Comparison of ENCODE assay signal across 24 cellular contexts in genomic region chr5:23064710-23065109, GRCh38.
DNase-seq lines count a peak whose midpoint lies in the region; ATAC-seq, FAIRE-seq and TF ChIP-seq lines count a peak whose summit lies in the region.
"Had no signal": no experiment of that assay in that cellular context is flagged by ENCODE, and none has a peak within 500 bp of the region (broad histone marks: within the 10 kb centered on the region; RNA-seq: fewer than 3 reads in every experiment).

No MANE protein-coding gene starts in this region.

- TF ChIP-seq POLR2A in GM12878 (IDR thresholded peaks at IDR 0.05; ENCODE audit: low read depth, low read length), result no peak

- H3K9ac ChIP-seq in mammary epithelial cell (ENCODE audit: insufficient read depth, low read length) (no peak overlapping the region), PC-3 (ENCODE audit: low read length) (no peak overlapping the region), GM12878 (ENCODE audit: control insufficient read depth, insufficient read depth, low read length) (no peak overlapping the region)
- H3K9ac ChIP-seq: BLaER1 had no signal

- H3K79me2 ChIP-seq in mammary epithelial cell (ENCODE audit: insufficient read depth, low read length), result no peaks in the 10 kb centered on the region
- H3K79me2 ChIP-seq in PC-3 (ENCODE audit: low read length), result no peaks in the 10 kb centered on the region
- no peaks in the 10 kb centered on the region for H3K79me2 ChIP-seq in GM12878 (ENCODE audit: control insufficient read depth, insufficient read depth, low read length)

- H3K27ac ChIP-seq in mammary epithelial cell (ENCODE audit: insufficient read depth, low read depth, low read length) (no peak overlapping the region), PC-3 (ENCODE audit: low read length) (no peak overlapping the region), GM12878 (ENCODE audit: control insufficient read depth, insufficient read depth) (no peak overlapping the region)
- H3K27ac ChIP-seq: 22Rv1, BLaER1, C4-2B had no signal

- no peak for FAIRE-seq in GM12878 (lab: Jason Lieb, UNC)
- FAIRE-seq: A204.1, G401.6, GM19239, H54 had no signal

- 63% methylated on average over 3 of the region's 3 CpGs for WGBS in mammary epithelial cell (ENCODE audit: low coverage, missing lambda C conversion rate)
- 25% methylated on average over 3 of the region's 3 CpGs for WGBS in GM12878 (ENCODE audit: insufficient coverage, insufficient replicate concordance, low lambda C conversion rate, missing lambda C conversion rate)

- TF ChIP-seq EP300 in GM12878 (IDR thresholded peaks at IDR 0.05; ENCODE audit: borderline replicate concordance in 1 of 2, control insufficient read depth in 1 of 2, low read depth in 2 of 2, low read length in 2 of 2), result no peak

- H3K4me3 ChIP-seq in mammary epithelial cell (replicated peaks in 1 of 3; ENCODE audit: insufficient read depth in 1 of 3, low read depth in 2 of 3, low read length in 3 of 3) (no peak overlapping the region), PC-3 (ENCODE audit: low read length) (no peak overlapping the region), GM12878 (no peak overlapping the region)
- H3K4me3 ChIP-seq: BLaER1, HAP-1 had no signal

- ATAC-seq in PC-3 (peak; percentile 63; the same call in 1 of the 2 replicates), GM12878 (peak; percentile 15; the same call in 1 of the 3 replicates), GM21576 (IDR thresholded peaks at IDR 0.05; ENCODE audit: unreplicated experiment) (no peak), GM19452 (IDR thresholded peaks at IDR 0.05; ENCODE audit: unreplicated experiment) (no peak)
- ATAC-seq: CD8-positive, alpha-beta T cell had no signal

- H3F3A ChIP-seq in PC-3 (ENCODE audit: low read length, unreplicated experiment), result no peaks in the 10 kb centered on the region

- RAD21 ChIA-PET in GM12878 (lab: Charles Lee; ENCODE audit: unreplicated experiment), result interaction anchor here (0.6 kb wide), 1 partner anchor 137 kb away, joined by 3 read pairs; no protein-coding TSS in a partner anchor

- H4K20me1 ChIP-seq in mammary epithelial cell (ENCODE audit: insufficient read depth, low read length), result no peaks in the 10 kb centered on the region
- H4K20me1 ChIP-seq in PC-3 (ENCODE audit: low read length), result no peaks in the 10 kb centered on the region
- no peaks in the 10 kb centered on the region for H4K20me1 ChIP-seq in GM12878 (ENCODE audit: control insufficient read depth, insufficient read depth)
- H4K20me1 ChIP-seq: BLaER1 had no signal

- H3K27me3 Mint-ChIP-seq in MCF 10A (ENCODE audit: insufficient read depth, unreplicated experiment), result no peaks in the 10 kb centered on the region
- H3K27me3 Mint-ChIP-seq: B cell; CD4-positive, CD25-positive, alpha-beta regulatory T cell had no signal

- H3K9me3 ChIP-seq in mammary epithelial cell (replicated peaks; ENCODE audit: insufficient read depth, low read length) (no peaks in the 10 kb centered on the region), PC-3 (ENCODE audit: low read length) (no peaks in the 10 kb centered on the region), GM12878 (replicated peaks; ENCODE audit: control insufficient read depth, insufficient read depth, low read length) (no peaks in the 10 kb centered on the region)
- H3K9me3 ChIP-seq: BLaER1, Caco-2, HAP-1 had no signal

- H3K36me3 ChIP-seq in mammary epithelial cell (ENCODE audit: insufficient read depth, low read length) (no peaks in the 10 kb centered on the region), PC-3 (ENCODE audit: low read depth, low read length) (no peaks in the 10 kb centered on the region), GM12878 (ENCODE audit: control insufficient read depth in 2 of 2, insufficient read depth in 2 of 2, low read length in 1 of 2) (no peaks in the 10 kb centered on the region)
- H3K36me3 ChIP-seq: BLaER1, HAP-1 had no signal

- H3K4me3 Mint-ChIP-seq in MCF 10A (ENCODE audit: unreplicated experiment), result no peak overlapping the region
- H3K4me3 Mint-ChIP-seq: B cell; CD4-positive, CD25-positive, alpha-beta regulatory T cell; CD8-positive, alpha-beta T cell; HFFc6 had no signal

- H2AFZ ChIP-seq in mammary epithelial cell (ENCODE audit: low read depth, low read length) (no peak overlapping the region), PC-3 (ENCODE audit: low read length) (no peak overlapping the region), GM12878 (ENCODE audit: control insufficient read depth, low read depth, low read length) (no peak overlapping the region)

- TF ChIP-seq CTCF in MCF 10A (IDR thresholded peaks at IDR 0.05; ENCODE audit: unreplicated experiment), result no peak
- TF ChIP-seq CTCF in mammary epithelial cell (conservative IDR thresholded peaks at IDR 0.05 in 1 of 2, IDR thresholded peaks at IDR 0.05 in 1 of 2; ENCODE audit: extremely low read depth in 1 of 2, insufficient read depth in 1 of 2, low read depth in 1 of 2, low read length in 2 of 2), result no peak
- TF ChIP-seq CTCF in PC-3 (conservative IDR thresholded peaks at IDR 0.05; ENCODE audit: low read depth, low read length), result no peak
- no peak for TF ChIP-seq CTCF in GM12878 (IDR thresholded peaks at IDR 0.05 in 2 of 3, conservative IDR thresholded peaks at IDR 0.05 in 1 of 3; ENCODE audit: control insufficient read depth in 2 of 3, extremely low read depth in 1 of 3, insufficient read depth in 1 of 3, low read depth in 3 of 3, low read length in 3 of 3)

- TF ChIP-seq RAD21 in GM12878 (IDR thresholded peaks at IDR 0.05; ENCODE audit: insufficient read depth, low read depth, low read length), result no peak

- dilution Hi-C loops in mammary epithelial cell (cut with HindIII; ENCODE audit: low sequenced_read_pairs), result no loop called here

- H3K27me3 ChIP-seq in mammary epithelial cell (ENCODE audit: insufficient read depth, low read length), result no peaks in the 10 kb centered on the region
- no peaks in the 10 kb centered on the region for H3K27me3 ChIP-seq in PC-3 (ENCODE audit: low read length)
- H3K27me3 ChIP-seq in GM12878 (replicated peaks in 1 of 2; ENCODE audit: control insufficient read depth in 2 of 2, insufficient read depth in 2 of 2, low read length in 1 of 2), result no peaks in the 10 kb centered on the region
- H3K27me3 ChIP-seq: BLaER1 had no signal

- DNase-seq in MCF 10A (ENCODE audit: unreplicated experiment) (peak; percentile 21), mammary epithelial cell (no peak), PC-3 (peak; percentile 8), GM12878 (ENCODE audit: low read depth, low spot score) (no peak), iPS-NIHi11 (ENCODE audit: low spot score) (no peak), MV-4-11 (lab: John Stamatoyannopoulos, UW) (no peak)
- DNase-seq: Caco-2; CD4-positive, CD25-positive, alpha-beta regulatory T cell; CD8-positive, alpha-beta T cell; DMS153; DND-41; GOT3; HFFc6 had no signal

- H3K36me3 Mint-ChIP-seq in MCF 10A (ENCODE audit: insufficient read depth, unreplicated experiment), result no peaks in the 10 kb centered on the region
- H3K36me3 Mint-ChIP-seq: CD4-positive, CD25-positive, alpha-beta regulatory T cell; CD8-positive, alpha-beta T cell had no signal

- in situ Hi-C loops in mammary epithelial cell (cut with MboI; ENCODE audit: low sequenced_read_pairs in 2 of 2) (no loop called here), GM12878 (cut with MboI) (no loop called here)

- SMC1A ChIA-PET in GM12878 (lab: Charles Lee; ENCODE audit: uncharacterized antibody, unreplicated experiment), result no interaction called here

- H3K27ac Mint-ChIP-seq in MCF 10A (ENCODE audit: low read depth, unreplicated experiment), result no peak overlapping the region
- H3K27ac Mint-ChIP-seq: B cell; CD4-positive, CD25-positive, alpha-beta regulatory T cell; CD8-positive, alpha-beta T cell; HFFc6 had no signal

- intact Hi-C loops in MCF 10A (cut with micrococcal nuclease), result no loop called here
- intact Hi-C loops in mammary epithelial cell (cut with micrococcal nuclease), result no loop called here
- intact Hi-C loops in PC-3 (cut with micrococcal nuclease), result no loop called here
- intact Hi-C loops in GM12878 (cut with micrococcal nuclease; ENCODE audit: unreplicated experiment), result no loop called here

- POLR2A ChIA-PET in MCF 10A (lab: Yijun Ruan, JAX), result interaction anchor here (0.6 kb wide), 1 partner anchor 382 kb away, joined by 5 read pairs; no protein-coding TSS in a partner anchor
- POLR2A ChIA-PET in PC-3 (lab: Charles Lee; ENCODE audit: unreplicated experiment), result no interaction called here
- POLR2A ChIA-PET in GM12878 (lab: Charles Lee), result no interaction called here

- CTCF ChIA-PET in MCF 10A (lab: Yijun Ruan, JAX), result interaction anchor here (0.6 to 1.2 kb wide), 2 partner anchors 21 to 180 kb away, joined by 3 read pairs; no protein-coding TSS in a partner anchor
- CTCF ChIA-PET in mammary epithelial cell (lab: Charles Lee; ENCODE audit: low non-redundant PET), result no interaction called here
- CTCF ChIA-PET in PC-3 (lab: Charles Lee), result no interaction called here
- CTCF ChIA-PET in GM12878 (lab: Yijun Ruan, JAX), result interaction anchor here (0.8 to 1.6 kb wide), 2 partner anchors 11 to 14 kb away, joined by 3 to 4 read pairs; no protein-coding TSS in a partner anchor

- no peaks in the 10 kb centered on the region for H3K9me2 ChIP-seq in PC-3 (replicated peaks; ENCODE audit: low read length)

- H3K4me2 ChIP-seq in mammary epithelial cell (ENCODE audit: insufficient read depth, low read depth, low read length) (no peak overlapping the region), PC-3 (ENCODE audit: low read length) (no peak overlapping the region), GM12878 (ENCODE audit: control insufficient read depth, insufficient read depth) (no peak overlapping the region)
- H3K4me2 ChIP-seq: BLaER1 had no signal

- H3K9me3 Mint-ChIP-seq in MCF 10A (ENCODE audit: unreplicated experiment), result no peaks in the 10 kb centered on the region

- H3K4me1 ChIP-seq in mammary epithelial cell (ENCODE audit: insufficient read depth, low read length) (no peaks in the 10 kb centered on the region), PC-3 (ENCODE audit: insufficient read depth, low read length) (no peaks in the 10 kb centered on the region), GM12878 (ENCODE audit: control insufficient read depth, insufficient read depth, low read length) (no peaks in the 10 kb centered on the region)
- H3K4me1 ChIP-seq: BLaER1, Caco-2, HAP-1 had no signal

- no peaks in the 10 kb centered on the region for H3K4me1 Mint-ChIP-seq in MCF 10A (ENCODE audit: insufficient read depth, unreplicated experiment)
- H3K4me1 Mint-ChIP-seq: B cell; CD4-positive, CD25-positive, alpha-beta regulatory T cell had no signal

- BruUV-seq in MCF 10A (replicated peaks; lab: Mats Ljungman, UMichigan) (no TSS peak), mammary epithelial cell (replicated peaks; lab: Mats Ljungman, UMichigan) (no TSS peak), PC-3 (replicated peaks; lab: Mats Ljungman, UMichigan) (no TSS peak), GM12878 (replicated peaks; lab: Mats Ljungman, UMichigan) (no TSS peak)

TF ChIP-seq in GM12878, 131 proteins besides CTCF, POLR2A, EP300 and RAD21:
- TF ChIP-seq ZBED1 (IDR thresholded peaks at IDR 0.05; ENCODE audit: borderline replicate concordance) (no peak), FOS (IDR thresholded peaks at IDR 0.05; ENCODE audit: borderline replicate concordance, extremely low read depth, insufficient read length) (no peak)

Comparison
In these comparisons a context has a peak if more than half of its experiments do, and no peak if none do; other contexts are left out.
1. DNase-seq: peak in MCF 10A (single experiment) and PC-3 (single experiment); none in mammary epithelial cell (single experiment), GM12878 (single experiment), iPS-NIHi11 (single experiment) and MV-4-11 (single experiment).
2. CTCF ChIA-PET loops: an anchor here in MCF 10A (0.6 to 1.2 kb wide) and GM12878 (0.8 to 1.6 kb wide); none called in mammary epithelial cell and PC-3.
3. ATAC-seq: peak in PC-3 (single experiment) and GM12878 (single experiment); none in GM21576 (single experiment) and GM19452 (single experiment).